7 cellular contexts compared by ENCODE assay signal in genomic region chr19:46426506-46427162, GRCh38. TPM values are rescaled to one million over a fixed set of nuclear protein-coding genes. Genes with fewer than 3 reads are reported as not detected.
DNase-seq lines count a peak whose midpoint lies in the region; ATAC-seq, FAIRE-seq and TF ChIP-seq lines count a peak whose summit lies in the region.

No MANE protein-coding gene starts in this region.

- DNase-seq in GM12864 (ENCODE audit: low read depth) (no peak), NCI-H2196 (lab: John Stamatoyannopoulos, UW; ENCODE audit: unreplicated experiment) (peak; percentile 67), left ventricle myocardium inferior (peak; percentile 82), pancreas (peak; percentile 77 to 96 (median 86))
- peak; percentile 65 for DNase-seq in activated naive CD8-positive, alpha-beta T cell treated with anti-CD3 and anti-CD28 coated beads, Interleukin-2, amount 50 U/mL, for 24 hours

- H3K27ac ChIP-seq in left ventricle myocardium inferior (replicated peaks) (peak overlapping the region; percentile 70), pancreas (peak overlapping the region in 3 of 4 donors; percentile 51 to 82 (median 80))

- peak; percentile 64 for ATAC-seq in activated naive CD8-positive, alpha-beta T cell treated with anti-CD3 and anti-CD28 coated beads, Interleukin-2, amount 50 U/mL, for 24 hours
- ATAC-seq in pancreas (peak; percentile 92 to 95 (median 92)), GM21786 (IDR thresholded peaks at IDR 0.05; ENCODE audit: unreplicated experiment) (no peak), GM21447 (IDR thresholded peaks at IDR 0.05; ENCODE audit: unreplicated experiment) (no peak)

- H3K27me3 ChIP-seq in left ventricle myocardium inferior (ENCODE audit: low read depth) (peaks cover 29% of the 10 kb centered on the region), pancreas (no peaks in the 10 kb centered on the region)

- H3K36me3 Mint-ChIP-seq in activated naive CD8-positive, alpha-beta T cell treated with anti-CD3 and anti-CD28 coated beads, Interleukin-2, amount 50 U/mL, for 24 hours (ENCODE audit: low read depth): no peaks in the 10 kb centered on the region

- peaks cover 32% of the 10 kb centered on the region for H3K4me1 Mint-ChIP-seq in activated naive CD8-positive, alpha-beta T cell treated with anti-CD3 and anti-CD28 coated beads, Interleukin-2, amount 50 U/mL, for 24 hours

- peak overlapping the region; percentile 53 for H3K4me3 Mint-ChIP-seq in activated naive CD8-positive, alpha-beta T cell treated with anti-CD3 and anti-CD28 coated beads, Interleukin-2, amount 50 U/mL, for 24 hours

- H3K9me3 ChIP-seq in left ventricle myocardium inferior (replicated peaks) (no peaks in the 10 kb centered on the region), pancreas (no peaks in the 10 kb centered on the region)

- H3K9me3 Mint-ChIP-seq in activated naive CD8-positive, alpha-beta T cell treated with anti-CD3 and anti-CD28 coated beads, Interleukin-2, amount 50 U/mL, for 24 hours: no peaks in the 10 kb centered on the region

- 2% methylated on average over 32 of the region's 32 CpGs for WGBS in pancreas, 2 donors

- H3K27ac Mint-ChIP-seq in activated naive CD8-positive, alpha-beta T cell treated with anti-CD3 and anti-CD28 coated beads, Interleukin-2, amount 50 U/mL, for 24 hours: peak overlapping the region; percentile 40

- FAIRE-seq in pancreas (lab: Jason Lieb, UNC): no peak

- H3K27me3 Mint-ChIP-seq in activated naive CD8-positive, alpha-beta T cell treated with anti-CD3 and anti-CD28 coated beads, Interleukin-2, amount 50 U/mL, for 24 hours: peaks cover 77% of the 10 kb centered on the region

- H3K4me3 ChIP-seq in GM12864 (ENCODE audit: low read depth, low read length) (peak overlapping the region; percentile 28), left ventricle myocardium inferior (peak overlapping the region; percentile 72), pancreas (peak overlapping the region; percentile 41 to 70 (median 61))

- intact Hi-C loops in left ventricle myocardium inferior (cut with micrococcal nuclease): no loop called here
- intact Hi-C loops in pancreas (cut with DNase I): no loop called here

- no peak for TF ChIP-seq CTCF in GM12864 (IDR thresholded peaks at IDR 0.05; ENCODE audit: low read depth, low read length, missing control alignments)
- TF ChIP-seq CTCF in left ventricle myocardium inferior (IDR thresholded peaks at IDR 0.05; ENCODE audit: borderline replicate concordance): no peak
- no peak for TF ChIP-seq CTCF in pancreas (IDR thresholded peaks at IDR 0.05)

- H3K36me3 ChIP-seq in left ventricle myocardium inferior (no peaks in the 10 kb centered on the region), pancreas (no peaks in the 10 kb centered on the region)

- H3K4me1 ChIP-seq in left ventricle myocardium inferior (peaks cover 31% of the 10 kb centered on the region), pancreas (peaks cover 0 to 7% (median 3%) of the 10 kb centered on the region in 3 donors)

RNA-seq across cellular contexts. Expression of gene PNMA8C, which starts 2.1 kb away (rescaled TPM):
- total RNA-seq in left ventricle myocardium inferior: not detected
- under 1 TPM in 4 of 6 donors, not detected in 2; 0.08 to 0.28 (median 0.12) TPM for total RNA-seq in pancreas
- polyA plus RNA-seq in pancreas: under 1 TPM; 0.15 to 0.61 TPM

RNA-seq across cellular contexts. Expression of gene CCDC8, which starts 13.3 kb away (rescaled TPM):
- total RNA-seq in left ventricle myocardium inferior (30.8 TPM), pancreas (10 to 100 TPM in 5 of 6 donors, 1 to 10 TPM in 1; 9.9 to 22.0 (median 12.6) TPM)
- 10 to 100 TPM in 1 of 2 donors, 1 to 10 TPM in 1; 8.2 to 11.3 TPM for polyA plus RNA-seq in pancreas

RNA-seq across cellular contexts. Expression of gene PNMA8A, which starts 44.7 kb away (rescaled TPM):
- 8.4 TPM for total RNA-seq in left ventricle myocardium inferior
- total RNA-seq in pancreas: 1 to 10 TPM; 2.4 to 8.0 (median 5.8) TPM
- polyA plus RNA-seq in pancreas: 1 to 10 TPM; 2.4 to 8.9 TPM

Comparison
In these comparisons a context has a peak if more than half of its experiments do, and no peak if none do; other contexts are left out.
1. ATAC-seq: peak in activated naive CD8-positive, alpha-beta T cell treated with anti-CD3 and anti-CD28 coated beads, Interleukin-2, amount 50 U/mL, for 24 hours (single experiment) and pancreas (4 of 4); none in GM21786 (single experiment) and GM21447 (single experiment).
2. Peak in every context shown above with its lines, with median percentiles within 50 percentile points of each other: H3K4me3 ChIP-seq.